In genomic region chr19:56769650-56770049, GRCh38 we compare ENCODE assay signal across 3 cellular contexts.
"Had no signal": no experiment of that assay in that cellular context is flagged by ENCODE, and none has a peak within 500 bp of the region (broad histone marks: within the 10 kb centered on the region; RNA-seq: fewer than 3 reads in every experiment).

No MANE protein-coding gene starts in this region.

- ATAC-seq: GM12878 had no signal

- DNase-seq: GDM1, GF-D8 had no signal
